23 cellular contexts compared by ENCODE assay signal in genomic region chr9:38029923-38030638, GRCh38. TPM values are rescaled to one million over a fixed set of nuclear protein-coding genes. Genes with fewer than 3 reads are reported as not detected.
DNase-seq lines count a peak whose midpoint lies in the region; ATAC-seq and TF ChIP-seq lines count a peak whose summit lies in the region.
"Had no signal": no experiment of that assay in that cellular context is flagged by ENCODE, and none has a peak within 500 bp of the region (broad histone marks: within the 10 kb centered on the region; RNA-seq: fewer than 3 reads in every experiment).

No MANE protein-coding gene starts in this region.

- peak overlapping the region; percentile 9 for H2BK5ac ChIP-seq in IMR-90 (ENCODE audit: low read depth, low read length, poor library complexity, severe bottlenecking)

- 0 out of 2 replicates have a peak overlapping the region, but pooled peaks have one; percentile 78 for H3K23ac ChIP-seq in IMR-90 (ENCODE audit: low read depth, low read length)

- peaks cover 45% of the 10 kb centered on the region for H3K4me1 ChIP-seq in IMR-90 (ENCODE audit: control insufficient read depth, insufficient read depth, low read length)

- no CpG with 5 or more reads among the region's 9 CpGs for WGBS in IMR-90 (ENCODE audit: extremely low coverage in 2 of 2, insufficient read length in 1 of 2), 2 experiments

- ATAC-seq in IMR-90 (ENCODE audit: low read depth) (no peak), HG03159 (IDR thresholded peaks at IDR 0.05; ENCODE audit: unreplicated experiment) (no peak)
- ATAC-seq in stimulated activated naive B cell treated with anti-CD40 and anti-IgM and Interleukin-4, amounts not matched to agents 10 μg/mL and 1 μg/mL and 100 μg/mL, for 72 hours (replicated peaks) = peak; percentile 77 to 80
- ATAC-seq: activated CD4-positive, CD25-positive, alpha-beta regulatory T cell treated with anti-CD3 and anti-CD28 coated beads, Interleukin-2, amount 50 U/mL, for 24 hours; pancreas had no signal

- H4K8ac ChIP-seq in IMR-90 (ENCODE audit: low read depth in 2 of 2, low read length in 2 of 2) = peak overlapping the region in 1 of 2 experiments; percentile 12; a peak in 2 of 4 replicates

- H3K9me3 Mint-ChIP-seq in stimulated activated naive B cell treated with anti-CD40 and anti-IgM and Interleukin-4, amounts not matched to agents 10 μg/mL and 1 μg/mL and 100 μg/mL, for 72 hours = no peaks in the 10 kb centered on the region
- H3K9me3 Mint-ChIP-seq: dendritic cell treated with granulocyte-macrophage colony-stimulating factor and Interleukin-4, amounts not matched to agents 40 ng/mL and 50 ng/mL, for 4 days; naive B cell had no signal

- H2BK20ac ChIP-seq in IMR-90 (ENCODE audit: low read depth, low read length) = no peak overlapping the region

- peaks cover 0 to 10% of the 10 kb centered on the region in 2 donors for H3K27me3 Mint-ChIP-seq in stimulated activated naive B cell treated with anti-CD40 and anti-IgM and Interleukin-4, amounts not matched to agents 10 μg/mL and 1 μg/mL and 100 μg/mL, for 72 hours
- H3K27me3 Mint-ChIP-seq: B cell; dendritic cell treated with granulocyte-macrophage colony-stimulating factor and Interleukin-4, amounts not matched to agents 40 ng/mL and 50 ng/mL, for 4 days had no signal

- peak overlapping the region; percentile 61 for H3K14ac ChIP-seq in IMR-90 (replicated peaks; ENCODE audit: low read depth, low read length)

- in situ Hi-C loops in IMR-90 (cut with MboI; ENCODE audit: low sequenced_read_pairs) = no loop called here

- H3K27ac ChIP-seq in IMR-90 (ENCODE audit: insufficient read depth, low read length) (peak overlapping the region; percentile 7; the same call in 1 of the 2 replicates), caudate nucleus (ENCODE audit: low read depth, low read length) (peak overlapping the region; percentile 62)
- H3K27ac ChIP-seq: 22Rv1, pancreas had no signal

- H3K36me3 Mint-ChIP-seq in stimulated activated naive B cell treated with anti-CD40 and anti-IgM and Interleukin-4, amounts not matched to agents 10 μg/mL and 1 μg/mL and 100 μg/mL, for 72 hours = no peaks in the 10 kb centered on the region
- H3K36me3 Mint-ChIP-seq: naive B cell had no signal

- H3K79me1 ChIP-seq in IMR-90 (ENCODE audit: low read depth in 1 of 2, low read length in 2 of 2) = peaks cover 24 to 82% of the 10 kb centered on the region in 2 experiments

- no peak for TF ChIP-seq CTCF in IMR-90 (conservative IDR thresholded peaks at IDR 0.05; ENCODE audit: low read depth, low read length)

- no peak overlapping the region for H4K5ac ChIP-seq in IMR-90 (ENCODE audit: low read depth, low read length)

- H2AK5ac ChIP-seq in IMR-90 (ENCODE audit: low read depth, low read length) = peak overlapping the region; percentile 87; the same call in 1 of the 2 replicates

- H3K9ac ChIP-seq in IMR-90 (ENCODE audit: low read depth, low read length) = no peak overlapping the region

- POLR2A ChIA-PET in IMR-90 (lab: Charles Lee; ENCODE audit: unreplicated experiment) = no interaction called here

- H3K56ac ChIP-seq in IMR-90 (ENCODE audit: extremely low read depth, insufficient read depth, low read length) = no peak overlapping the region

- no TSS peak for BruUV-seq in IMR-90 (replicated peaks; lab: Mats Ljungman, UMichigan)

- H3K27ac Mint-ChIP-seq in stimulated activated naive B cell treated with anti-CD40 and anti-IgM and Interleukin-4, amounts not matched to agents 10 μg/mL and 1 μg/mL and 100 μg/mL, for 72 hours = no peak overlapping the region
- H3K27ac Mint-ChIP-seq: B cell; dendritic cell treated with granulocyte-macrophage colony-stimulating factor and Interleukin-4, amounts not matched to agents 40 ng/mL and 50 ng/mL, for 4 days had no signal

- CTCF ChIA-PET in IMR-90 (lab: Yijun Ruan, JAX) = no interaction called here

- H3K4me1 Mint-ChIP-seq in stimulated activated naive B cell treated with anti-CD40 and anti-IgM and Interleukin-4, amounts not matched to agents 10 μg/mL and 1 μg/mL and 100 μg/mL, for 72 hours = peaks cover 8 to 11% of the 10 kb centered on the region in 2 donors

- no peaks in the 10 kb centered on the region for H3K9me3 ChIP-seq in IMR-90 (ENCODE audit: control insufficient read depth, insufficient read depth, low read length)
- H3K9me3 ChIP-seq: pancreas, stomach had no signal

- H3K36me3 ChIP-seq in IMR-90 (ENCODE audit: control insufficient read depth, insufficient read depth, low read length) = no peaks in the 10 kb centered on the region
- H3K36me3 ChIP-seq: pancreas, stomach had no signal

- peak overlapping the region; percentile 63 for H3K4ac ChIP-seq in IMR-90 (ENCODE audit: low read depth, low read length)

- H2AK9ac ChIP-seq in IMR-90 (replicated peaks; ENCODE audit: low read depth, low read length, poor library complexity) = peak overlapping the region; percentile 33

- peak overlapping the region; percentile 29 for H2AFZ ChIP-seq in IMR-90 (replicated peaks; ENCODE audit: low read length, poor library complexity)

- intact Hi-C loops in IMR-90 (cut with micrococcal nuclease) = no loop called here

- TF ChIP-seq RAD21 in IMR-90 (IDR thresholded peaks at IDR 0.05; ENCODE audit: low read length) = no peak

- H4K20me1 ChIP-seq in IMR-90 (ENCODE audit: insufficient read depth, low read length) = peaks cover 54% of the 10 kb centered on the region

- no peak for TF ChIP-seq POLR2A in IMR-90 (IDR thresholded peaks at IDR 0.05; ENCODE audit: low read depth, low read length)

- H3K4me3 ChIP-seq in IMR-90 (ENCODE audit: insufficient read depth, low read depth, low read length) = no peak overlapping the region
- H3K4me3 ChIP-seq: pancreas, stomach had no signal

- no peaks in the 10 kb centered on the region for H3K27me3 ChIP-seq in IMR-90 (ENCODE audit: control insufficient read depth, insufficient read depth, low read length)
- H3K27me3 ChIP-seq: pancreas, stomach had no signal

- H3K9me1 ChIP-seq in IMR-90 (ENCODE audit: insufficient read depth, low read length) = peaks cover 47% of the 10 kb centered on the region

- H3K18ac ChIP-seq in IMR-90 (ENCODE audit: low read depth, low read length) = no peak overlapping the region

- H2BK120ac ChIP-seq in IMR-90 (ENCODE audit: low read depth, low read length) = no peak overlapping the region

- no peak overlapping the region for H3K4me3 Mint-ChIP-seq in stimulated activated naive B cell treated with anti-CD40 and anti-IgM and Interleukin-4, amounts not matched to agents 10 μg/mL and 1 μg/mL and 100 μg/mL, for 72 hours
- H3K4me3 Mint-ChIP-seq: B cell; dendritic cell treated with granulocyte-macrophage colony-stimulating factor and Interleukin-4, amounts not matched to agents 40 ng/mL and 50 ng/mL, for 4 days had no signal

- no peak overlapping the region; the same call in 2 of the 3 replicates for H2BK15ac ChIP-seq in IMR-90 (ENCODE audit: low read depth, low read length)

- DNase-seq in DMS53 (lab: John Stamatoyannopoulos, UW) (peak; percentile 9), DMS53 treated with DMSO at 0.1 percent for 48 hours (lab: John Stamatoyannopoulos, UW; ENCODE audit: unreplicated experiment) (no peak), IMR-90 (no peak), caudate nucleus (lab: John Stamatoyannopoulos, UW) (peak in 5 of 61 donors; percentile 12 to 42 (median 20)), COLO668 (lab: John Stamatoyannopoulos, UW; ENCODE audit: unreplicated experiment) (no peak)
- no peak for DNase-seq in stimulated activated naive B cell treated with anti-CD40 and anti-IgM and Interleukin-4, amounts not matched to agents 10 μg/mL and 1 μg/mL and 100 μg/mL, for 72 hours
- DNase-seq in activated T-cell treated with anti-CD3 and anti-CD28 coated beads, Interleukin-2, amount 50 U/mL, for 1 hour = no peak
- DNase-seq: activated CD8-positive, alpha-beta memory T cell treated with anti-CD3 and anti-CD28 coated beads for 24 hours; GF-D8; islet precursor cell; mammary epithelial cell; naive B cell; NCI-H1694 treated with DMSO at 0.1 percent for 48 hours; NCI-H226; NCI-H82; stomach; T1000 had no signal

- no peak overlapping the region for H3K4me2 ChIP-seq in IMR-90 (ENCODE audit: low read depth, low read length)

- dilution Hi-C loops in IMR-90 (cut with HindIII; ENCODE audit: low sequenced_read_pairs, unreplicated experiment) = no loop called here

- no peak overlapping the region for H4K91ac ChIP-seq in IMR-90 (ENCODE audit: insufficient read depth, low read depth, low read length)

TF ChIP-seq in IMR-90, 13 proteins besides CTCF, POLR2A, EP300 and RAD21 (continues in another document):
- TF ChIP-seq RCOR1 (IDR thresholded peaks at IDR 0.05; ENCODE audit: insufficient replicate concordance, low read length) (no peak), SMC3 (IDR thresholded peaks at IDR 0.05; ENCODE audit: low read depth, low read length) (no peak), NFE2L2 (IDR thresholded peaks at IDR 0.05; ENCODE audit: low read depth, low read length) (no peak), ELK1 (IDR thresholded peaks at IDR 0.05; ENCODE audit: borderline replicate concordance, low read depth, low read length) (no peak), USF2 (IDR thresholded peaks at IDR 0.05; ENCODE audit: low read depth, low read length) (no peak), MXI1 (IDR thresholded peaks at IDR 0.05; ENCODE audit: borderline replicate concordance, low read depth, low read length) (no peak), CHD1 (IDR thresholded peaks at IDR 0.05; ENCODE audit: low read depth, low read length) (no peak), RFX5 (IDR thresholded peaks at IDR 0.05; ENCODE audit: low read depth, low read length) (no peak), BHLHE40 (IDR thresholded peaks at IDR 0.05; ENCODE audit: low read depth, low read length) (no peak), FOS (IDR thresholded peaks at IDR 0.05; ENCODE audit: low read depth, low read length) (no peak)

RNA-seq across cellular contexts. Expression of gene SHB, which starts 38.9 kb away (rescaled TPM):
- 6.1 and 7.8 TPM in 2 replicates for total RNA-seq in IMR-90 (2012; rRNA removed)
- 20.4 and 22.9 TPM in 2 replicates for polyA plus RNA-seq in IMR-90 (2012; rRNA removed)
- 15.8 and 28.1 TPM in 2 replicates for polyA plus RNA-seq in IMR-90 (2012; cell fraction: cytosol; rRNA removed)
- 36.9 and 39.5 TPM in 2 replicates for polyA plus RNA-seq in IMR-90 (2012; cell fraction: nucleus; rRNA removed; ENCODE audit: low replicate concordance)

Comparison
In these comparisons a context has a peak if more than half of its experiments do, and no peak if none do; other contexts are left out.
1. ATAC-seq: peak in stimulated activated naive B cell treated with anti-CD40 and anti-IgM and Interleukin-4, amounts not matched to agents 10 μg/mL and 1 μg/mL and 100 μg/mL, for 72 hours (2 of 2); none in IMR-90 (single experiment) and HG03159 (single experiment).